ENCODE assay signal across 20 cellular contexts in genomic region chr3:86828751-86829150, GRCh38.
DNase-seq lines count a peak whose midpoint lies in the region; TF ChIP-seq lines count a peak whose summit lies in the region.
"Had no signal": no experiment of that assay in that cellular context is flagged by ENCODE, and none has a peak within 500 bp of the region (broad histone marks: within the 10 kb centered on the region; RNA-seq: fewer than 3 reads in every experiment).

No MANE protein-coding gene starts in this region.

- H3K4me1 ChIP-seq in breast epithelium (no peaks in the 10 kb centered on the region), osteoblast (ENCODE audit: insufficient read depth, low read length) (peaks cover 3% of the 10 kb centered on the region), spleen (no peaks in the 10 kb centered on the region)
- H3K4me1 ChIP-seq: BLaER1 treated with 17β-estradiol and CSF1 and Interleukin-3, amounts not matched to agents 10 nM and 100 nM; Peyer's patch had no signal

- H3K27me3 ChIP-seq in breast epithelium = no peaks in the 10 kb centered on the region
- no peaks in the 10 kb centered on the region for H3K27me3 ChIP-seq in osteoblast (ENCODE audit: insufficient read depth, low read length)
- no peaks in the 10 kb centered on the region for H3K27me3 ChIP-seq in spleen (replicated peaks in 1 of 7)
- H3K27me3 ChIP-seq: BLaER1 treated with 17β-estradiol and CSF1 and Interleukin-3, amounts not matched to agents 10 nM and 100 nM; MG63; Peyer's patch had no signal

- in situ Hi-C loops in astrocyte of the cerebellum (cut with HindIII; ENCODE audit: low sequenced_read_pairs) = no loop called here

- peak overlapping the region; percentile 7 for H3K27ac Mint-ChIP-seq in MCF 10A (ENCODE audit: low read depth, unreplicated experiment)
- no peak overlapping the region for H3K27ac Mint-ChIP-seq in activated T-helper 1 cell treated with anti-CD3 and anti-CD28 coated beads, Interleukin-12 subunit alpha, Interleukin-12 subunit beta, Interleukin-2, Interleukin-4 antibody, amounts not matched to agents 30 ng/mL and 10 ng/mL and 1 ng/mL, durations not matched to agents 14 hours and 24 hours and 36 hours
- H3K27ac Mint-ChIP-seq: CD4-positive, alpha-beta T cell; H9 had no signal

- H4K20me1 ChIP-seq in osteoblast (ENCODE audit: insufficient read depth, low read length) = no peaks in the 10 kb centered on the region
- H4K20me1 ChIP-seq: BLaER1 treated with 17β-estradiol and CSF1 and Interleukin-3, amounts not matched to agents 10 nM and 100 nM had no signal

- no peak overlapping the region for H2AFZ ChIP-seq in osteoblast (ENCODE audit: low read length)

- H3K4me3 ChIP-seq in breast epithelium (no peak overlapping the region), astrocyte of the cerebellum (ENCODE audit: low read depth, low read length) (no peak overlapping the region), osteoblast (ENCODE audit: insufficient read depth, low read length) (no peak overlapping the region), spleen (no peak overlapping the region)
- H3K4me3 ChIP-seq: BLaER1 treated with 17β-estradiol and CSF1 and Interleukin-3, amounts not matched to agents 10 nM and 100 nM; K562; MG63; Peyer's patch had no signal

- POLR2A ChIA-PET in MCF 10A (lab: Yijun Ruan, JAX) = no interaction called here

- no peak overlapping the region for H3K4me3 Mint-ChIP-seq in MCF 10A (ENCODE audit: unreplicated experiment)
- H3K4me3 Mint-ChIP-seq in activated T-helper 1 cell treated with anti-CD3 and anti-CD28 coated beads, Interleukin-12 subunit alpha, Interleukin-12 subunit beta, Interleukin-2, Interleukin-4 antibody, amounts not matched to agents 30 ng/mL and 10 ng/mL and 1 ng/mL, durations not matched to agents 14 hours and 24 hours and 36 hours = no peak overlapping the region
- H3K4me3 Mint-ChIP-seq: CD4-positive, alpha-beta T cell; H9 had no signal

- no peaks in the 10 kb centered on the region for H3K27me3 Mint-ChIP-seq in MCF 10A (ENCODE audit: insufficient read depth, unreplicated experiment)
- H3K27me3 Mint-ChIP-seq in activated T-helper 1 cell treated with anti-CD3 and anti-CD28 coated beads, Interleukin-12 subunit alpha, Interleukin-12 subunit beta, Interleukin-2, Interleukin-4 antibody, amounts not matched to agents 30 ng/mL and 10 ng/mL and 1 ng/mL, durations not matched to agents 14 hours and 24 hours and 36 hours (ENCODE audit: insufficient read depth) = no peaks in the 10 kb centered on the region
- H3K27me3 Mint-ChIP-seq: CD4-positive, alpha-beta T cell had no signal

- H3K9me3 ChIP-seq in breast epithelium = no peaks in the 10 kb centered on the region
- H3K9me3 ChIP-seq in osteoblast (ENCODE audit: low read depth, low read length) = no peaks in the 10 kb centered on the region
- H3K9me3 ChIP-seq in spleen = no peaks in the 10 kb centered on the region
- H3K9me3 ChIP-seq: BLaER1 treated with 17β-estradiol and CSF1 and Interleukin-3, amounts not matched to agents 10 nM and 100 nM; MG63; Peyer's patch had no signal

- H3K36me3 ChIP-seq in breast epithelium (no peaks in the 10 kb centered on the region), osteoblast (ENCODE audit: insufficient read depth, low read length) (no peaks in the 10 kb centered on the region), spleen (no peaks in the 10 kb centered on the region)
- H3K36me3 ChIP-seq: BLaER1 treated with 17β-estradiol and CSF1 and Interleukin-3, amounts not matched to agents 10 nM and 100 nM; MG63; Peyer's patch had no signal

- no peak overlapping the region for H3K4me2 ChIP-seq in osteoblast (ENCODE audit: insufficient read depth, low read length)
- H3K4me2 ChIP-seq: BLaER1 treated with 17β-estradiol and CSF1 and Interleukin-3, amounts not matched to agents 10 nM and 100 nM had no signal

- DNase-seq in MCF 10A (ENCODE audit: unreplicated experiment) = peak; percentile 17
- DNase-seq in breast epithelium (ENCODE audit: low spot score in 2 of 2) = no peak
- DNase-seq in astrocyte of the cerebellum (ENCODE audit: low read depth) = peak; percentile 42
- DNase-seq in osteoblast (ENCODE audit: insufficient read length, low spot score, missing footprints) = peak; percentile 19
- DNase-seq in activated T-helper 1 cell treated with anti-CD3 and anti-CD28 coated beads, Interleukin-12 subunit alpha, Interleukin-12 subunit beta, Interleukin-2, Interleukin-4 antibody, amounts not matched to agents 30 ng/mL and 10 ng/mL and 1 ng/mL, durations not matched to agents 14 hours and 24 hours and 36 hours (ENCODE audit: low spot score) = no peak
- no peak for DNase-seq in spleen
- DNase-seq in mesenteric fat pad (ENCODE audit: low spot score) = no peak
- no peak for DNase-seq in AML-193 (lab: John Stamatoyannopoulos, UW)
- DNase-seq: 8988T; CD4-positive, alpha-beta T cell; H9; Kasumi-1; MG63; NCI-H1417 treated with DMSO at 0.1 percent for 48 hours; NCI-H2029; NCI-H2227 treated with DMSO at 0.1 percent for 48 hours; Peyer's patch; SHP77 treated with DMSO at 0.1 percent for 48 hours had no signal

- no peaks in the 10 kb centered on the region for H3K79me2 ChIP-seq in osteoblast (ENCODE audit: insufficient read depth, low read length)

- intact Hi-C loops in MCF 10A (cut with micrococcal nuclease) = no loop called here
- intact Hi-C loops in breast epithelium (cut with DNase I; ENCODE audit: low total_unique reads) = no loop called here
- intact Hi-C loops in activated T-helper 1 cell treated with anti-CD3 and anti-CD28 coated beads, Interleukin-12 subunit alpha, Interleukin-12 subunit beta, Interleukin-2, Interleukin-4 antibody, amounts not matched to agents 30 ng/mL and 10 ng/mL and 1 ng/mL, durations not matched to agents 14 hours and 24 hours and 36 hours (cut with micrococcal nuclease) = no loop called here
- intact Hi-C loops in spleen (cut with DNase I; ENCODE audit: low total_unique reads) = no loop called here

- TF ChIP-seq POLR2A in breast epithelium (IDR thresholded peaks at IDR 0.05) (no peak), spleen (IDR thresholded peaks at IDR 0.05) (no peak)

- no TSS peak for BruUV-seq in MCF 10A (replicated peaks; lab: Mats Ljungman, UMichigan)

- H3K27ac ChIP-seq in breast epithelium (no peak overlapping the region), osteoblast (ENCODE audit: low read depth, low read length) (no peak overlapping the region), spleen (no peak overlapping the region)
- H3K27ac ChIP-seq: BLaER1 treated with 17β-estradiol and CSF1 and Interleukin-3, amounts not matched to agents 10 nM and 100 nM; Peyer's patch had no signal

- 79 to 85% (median 81%) methylated on average over 3 of the region's 3 CpGs for WGBS in spleen, 5 donors

- H3K9me3 Mint-ChIP-seq in MCF 10A (ENCODE audit: unreplicated experiment) = no peaks in the 10 kb centered on the region
- H3K9me3 Mint-ChIP-seq in activated T-helper 1 cell treated with anti-CD3 and anti-CD28 coated beads, Interleukin-12 subunit alpha, Interleukin-12 subunit beta, Interleukin-2, Interleukin-4 antibody, amounts not matched to agents 30 ng/mL and 10 ng/mL and 1 ng/mL, durations not matched to agents 14 hours and 24 hours and 36 hours = no peaks in the 10 kb centered on the region
- H3K9me3 Mint-ChIP-seq: H9 had no signal

- peaks cover 15% of the 10 kb centered on the region for H3K4me1 Mint-ChIP-seq in MCF 10A (ENCODE audit: insufficient read depth, unreplicated experiment)
- H3K4me1 Mint-ChIP-seq in activated T-helper 1 cell treated with anti-CD3 and anti-CD28 coated beads, Interleukin-12 subunit alpha, Interleukin-12 subunit beta, Interleukin-2, Interleukin-4 antibody, amounts not matched to agents 30 ng/mL and 10 ng/mL and 1 ng/mL, durations not matched to agents 14 hours and 24 hours and 36 hours (ENCODE audit: low read depth) = no peaks in the 10 kb centered on the region

- no peak for TF ChIP-seq CTCF in MCF 10A (IDR thresholded peaks at IDR 0.05; ENCODE audit: unreplicated experiment)
- TF ChIP-seq CTCF in breast epithelium (IDR thresholded peaks at IDR 0.05) = no peak
- no peak for TF ChIP-seq CTCF in astrocyte of the cerebellum (IDR thresholded peaks at IDR 0.05; ENCODE audit: low read depth, low read length, missing control alignments)
- TF ChIP-seq CTCF in osteoblast (IDR thresholded peaks at IDR 0.05; ENCODE audit: extremely low read depth, low read depth, low read length) = no peak
- no peak for TF ChIP-seq CTCF in spleen (IDR thresholded peaks at IDR 0.05 in 8 of 11, conservative IDR thresholded peaks at IDR 0.05 in 3 of 11)

- CTCF ChIA-PET in MCF 10A (lab: Yijun Ruan, JAX) = interaction anchor here (0.7 kb wide), 1 partner anchor 133 kb away, joined by 3 read pairs; no protein-coding TSS in a partner anchor

- H3K36me3 Mint-ChIP-seq in MCF 10A (ENCODE audit: insufficient read depth, unreplicated experiment) = no peaks in the 10 kb centered on the region
- no peaks in the 10 kb centered on the region for H3K36me3 Mint-ChIP-seq in activated T-helper 1 cell treated with anti-CD3 and anti-CD28 coated beads, Interleukin-12 subunit alpha, Interleukin-12 subunit beta, Interleukin-2, Interleukin-4 antibody, amounts not matched to agents 30 ng/mL and 10 ng/mL and 1 ng/mL, durations not matched to agents 14 hours and 24 hours and 36 hours (ENCODE audit: low read depth)

Comparison
In these comparisons a context has a peak if more than half of its experiments do, and no peak if none do; other contexts are left out.
1. DNase-seq: peak in MCF 10A (single experiment), astrocyte of the cerebellum (single experiment) and osteoblast (single experiment); none in breast epithelium (0 of 2), activated T-helper 1 cell treated with anti-CD3 and anti-CD28 coated beads, Interleukin-12 subunit alpha, Interleukin-12 subunit beta, Interleukin-2, Interleukin-4 antibody, amounts not matched to agents 30 ng/mL and 10 ng/mL and 1 ng/mL, durations not matched to agents 14 hours and 24 hours and 36 hours (single experiment), spleen (single experiment), mesenteric fat pad (single experiment) and AML-193 (0 of 2).